In the genomic region with DNA sequence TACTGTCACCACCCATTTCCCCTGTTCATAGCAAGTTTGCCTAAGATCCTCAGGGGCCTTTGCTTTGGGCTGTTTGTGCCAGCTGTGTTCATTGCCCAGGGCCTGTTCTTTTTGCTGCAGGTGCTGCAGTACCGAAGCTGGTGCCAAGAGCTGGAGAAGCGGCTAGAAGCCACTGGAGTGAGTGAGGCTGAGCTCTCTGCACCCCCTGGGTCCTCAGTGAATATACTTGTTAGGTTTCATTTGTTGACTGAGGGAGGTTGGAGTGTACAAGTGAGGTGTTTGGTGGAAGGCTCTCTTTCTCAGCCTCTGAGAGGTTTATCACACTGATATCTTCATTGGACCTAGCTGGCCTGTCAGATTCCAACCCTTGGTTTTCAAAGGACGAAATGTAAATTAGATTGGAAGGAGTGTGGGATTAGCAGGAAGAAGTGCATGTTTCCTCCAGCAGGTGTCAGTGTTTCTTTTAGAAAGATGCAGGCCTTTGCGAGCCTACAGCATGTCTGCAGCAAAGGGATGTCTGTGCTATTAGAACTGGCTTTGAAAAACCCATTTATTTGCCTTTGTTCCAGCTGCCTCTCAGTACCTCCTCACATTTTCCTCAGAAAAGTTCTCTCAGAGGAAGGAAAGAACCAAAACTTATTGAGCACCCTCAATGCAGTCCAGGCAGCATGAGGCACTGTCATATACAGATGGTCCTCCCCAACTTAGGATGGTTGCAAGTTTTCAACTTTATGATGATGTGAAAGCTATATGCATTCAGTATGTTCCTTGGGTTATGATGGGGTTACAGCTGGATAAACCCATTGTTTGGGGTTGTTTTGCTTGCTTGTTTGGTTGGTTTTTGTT, we compare ENCODE assay signal across 8 cellular contexts. TPM values are rescaled to one million over a fixed set of nuclear protein-coding genes. Genes with fewer than 3 reads are reported as not detected.
A peak's percentile ranks its signal among the peaks of the same experiment; 100 is the strongest.
DNase-seq lines count a peak whose midpoint lies in the region; ATAC-seq and TF ChIP-seq lines count a peak whose summit lies in the region.

No MANE protein-coding gene starts in this region.

- peaks cover 1 to 3% of the 10 kb centered on the region in 2 donors for H3K36me3 Mint-ChIP-seq in activated T-cell treated with anti-CD3 and anti-CD28 coated beads, Interleukin-2, amount 50 U/mL, for 72 hours (ENCODE audit: insufficient read depth in 2 of 2)

- intact Hi-C loops in PC-3 (cut with micrococcal nuclease) = loop anchor here (5.0 kb wide), 2 partner anchors 154 to 234 kb away; a partner anchor contains a TSS
- intact Hi-C loops in uterus (cut with DNase I; ENCODE audit: low total_unique reads) = no loop called here

- H3K36me3 ChIP-seq in PC-3 (ENCODE audit: low read depth, low read length) (peaks cover 34% of the 10 kb centered on the region), neutrophil (peaks cover 9% of the 10 kb centered on the region), uterus (no peaks in the 10 kb centered on the region)

- H3K27me3 ChIP-seq in PC-3 (ENCODE audit: low read length) (no peaks in the 10 kb centered on the region), neutrophil (no peaks in the 10 kb centered on the region), uterus (no peaks in the 10 kb centered on the region)

- no peak overlapping the region for H2AFZ ChIP-seq in PC-3 (ENCODE audit: low read length)

- no peaks in the 10 kb centered on the region for H3K9me3 ChIP-seq in PC-3 (ENCODE audit: low read length)
- no peaks in the 10 kb centered on the region for H3K9me3 ChIP-seq in neutrophil
- no peaks in the 10 kb centered on the region for H3K9me3 ChIP-seq in uterus

- peaks cover 4% of the 10 kb centered on the region for H3K4me1 Mint-ChIP-seq in activated T-cell treated with anti-CD3 and anti-CD28 coated beads, Interleukin-2, amount 50 U/mL, for 72 hours (ENCODE audit: low read depth)

- peaks cover 3% of the 10 kb centered on the region for H3F3A ChIP-seq in PC-3 (ENCODE audit: low read length, unreplicated experiment)

- no peak for TF ChIP-seq POLR2A in uterus (IDR thresholded peaks at IDR 0.05)

- H3K4me3 Mint-ChIP-seq in activated T-cell treated with anti-CD3 and anti-CD28 coated beads, Interleukin-2, amount 50 U/mL, for 72 hours = no peak overlapping the region

- no peaks in the 10 kb centered on the region for H3K9me3 Mint-ChIP-seq in activated T-cell treated with anti-CD3 and anti-CD28 coated beads, Interleukin-2, amount 50 U/mL, for 72 hours

- BruUV-seq in PC-3 (replicated peaks; lab: Mats Ljungman, UMichigan) = no TSS peak

- no peak overlapping the region for H3K4me3 ChIP-seq in PC-3 (ENCODE audit: low read length)
- no peak overlapping the region for H3K4me3 ChIP-seq in neutrophil (ENCODE audit: low read depth in 1 of 2, low read length in 1 of 2)
- H3K4me3 ChIP-seq in uterus = no peak overlapping the region

- POLR2A ChIA-PET in PC-3 (lab: Charles Lee; ENCODE audit: unreplicated experiment) = no interaction called here

- no peak overlapping the region for H3K27ac Mint-ChIP-seq in activated T-cell treated with anti-CD3 and anti-CD28 coated beads, Interleukin-2, amount 50 U/mL, for 72 hours

- DNase-seq in DMS53 (lab: John Stamatoyannopoulos, UW) (peak; percentile 88), KBM-7 (peak; percentile 84), PC-3 (peak; percentile 85), fibroblast of the conjunctiva (ENCODE audit: low read depth) (peak; percentile 61), uterus (peak; percentile 42 to 54)
- DNase-seq in activated T-cell treated with anti-CD3 and anti-CD28 coated beads, Interleukin-2, amount 50 U/mL, for 72 hours = peak; percentile 55 to 61

- TF ChIP-seq CTCF in PC-3 (conservative IDR thresholded peaks at IDR 0.05; ENCODE audit: low read depth, low read length) (peak; percentile 91), neutrophil (IDR thresholded peaks at IDR 0.05) (peak; percentile 81), uterus (IDR thresholded peaks at IDR 0.05) (peak; percentile 63 to 80 (median 74))

- no peaks in the 10 kb centered on the region for H3K27me3 Mint-ChIP-seq in activated T-cell treated with anti-CD3 and anti-CD28 coated beads, Interleukin-2, amount 50 U/mL, for 72 hours (ENCODE audit: low read depth)

- CTCF ChIA-PET in PC-3 (lab: Charles Lee) = interaction anchor here (0.6 to 1.0 kb wide), 3 partner anchors 152 to 367 kb away, joined by 3 to 10 read pairs (median 7); a partner anchor contains a TSS

- no peak overlapping the region for H3K27ac ChIP-seq in PC-3 (ENCODE audit: low read length)
- no peak overlapping the region for H3K27ac ChIP-seq in neutrophil
- H3K27ac ChIP-seq in uterus = no peak overlapping the region

- in situ Hi-C loops in KBM-7 (cut with MboI; ENCODE audit: low pct_unique_long_range_greater_than_20kb, low sequenced_read_pairs) = no loop called here

- peaks cover 10% of the 10 kb centered on the region for H3K79me2 ChIP-seq in PC-3 (ENCODE audit: low read length)

- no peaks in the 10 kb centered on the region for H4K20me1 ChIP-seq in PC-3 (ENCODE audit: low read length)

- no peak overlapping the region for H3K4me2 ChIP-seq in PC-3 (ENCODE audit: low read length)

- H3K9me2 ChIP-seq in PC-3 (replicated peaks; ENCODE audit: low read length) = no peaks in the 10 kb centered on the region

- H3K4me1 ChIP-seq in PC-3 (ENCODE audit: insufficient read depth, low read length) (peaks cover 20% of the 10 kb centered on the region), neutrophil (ENCODE audit: control insufficient read depth in 1 of 2, insufficient read depth in 1 of 2, low read depth in 1 of 2, low read length in 1 of 2) (peaks cover 3 to 9% of the 10 kb centered on the region in 2 experiments), uterus (no peaks in the 10 kb centered on the region)

- no peak overlapping the region for H3K9ac ChIP-seq in PC-3 (ENCODE audit: low read length)

- ATAC-seq in PC-3 (peak; percentile 76), GM19452 (IDR thresholded peaks at IDR 0.05; ENCODE audit: unreplicated experiment) (no peak)
- ATAC-seq in activated T-cell treated with anti-CD3 and anti-CD28 coated beads, Interleukin-2, amount 50 U/mL, for 72 hours (replicated peaks in 1 of 2) = peak; percentile 76 to 84

RNA-seq across cellular contexts. Expression of a gene that starts 8.3 kb away (rescaled TPM):
- 52.5 and 75.0 TPM in 2 replicates for total RNA-seq in PC-3 (2014; rRNA removed)
- total RNA-seq in activated T-cell treated with anti-CD3 and anti-CD28 coated beads, Interleukin-2, amount 50 U/mL, for 72 hours = 10 to 100 TPM; 45.1 to 55.0 TPM
- total RNA-seq in uterus = 10 to 100 TPM in 3 of 4 donors, 1 to 10 TPM in 1; 9.2 to 44.2 (median 41.5) TPM

RNA-seq across cellular contexts. Expression of a gene that starts 25.6 kb away (rescaled TPM):
- total RNA-seq in PC-3 (2014; rRNA removed) (not detected in 2 replicates), uterus (1 to 10 TPM in 1 of 4 donors, under 1 TPM in 1, not detected in 2; 0.37 to 1.9 TPM)
- not detected for total RNA-seq in activated T-cell treated with anti-CD3 and anti-CD28 coated beads, Interleukin-2, amount 50 U/mL, for 72 hours

RNA-seq across cellular contexts. Expression of a gene that starts 51.9 kb away (rescaled TPM):
- total RNA-seq in PC-3 (2014; rRNA removed) (36.4 and 38.1 TPM in 2 replicates), uterus (10 to 100 TPM; 11.5 to 80.4 (median 52.8) TPM)
- 10 to 100 TPM; 76.2 to 84.1 TPM for total RNA-seq in activated T-cell treated with anti-CD3 and anti-CD28 coated beads, Interleukin-2, amount 50 U/mL, for 72 hours
